In the genomic region with DNA sequence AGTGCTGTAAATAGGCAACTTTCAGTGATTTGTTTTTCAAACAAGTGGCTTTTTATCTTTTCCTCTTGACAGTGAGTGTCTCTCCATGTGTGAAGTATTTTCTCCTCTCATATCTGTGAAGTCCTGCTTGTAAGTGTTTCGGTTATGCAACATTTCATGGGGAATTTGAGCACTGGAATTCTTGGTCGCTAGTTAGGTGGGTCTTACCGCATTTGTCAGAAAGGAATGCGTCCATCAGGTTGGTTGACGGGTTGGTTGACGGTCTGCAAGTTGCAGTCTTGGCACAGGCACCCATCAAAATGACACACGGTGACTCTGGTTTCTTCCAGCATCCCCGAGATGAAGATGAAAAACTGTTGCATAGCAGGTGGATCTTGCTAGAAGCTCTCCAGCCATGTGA, we compare ENCODE assay signal across 1 cellular context.
TF ChIP-seq lines count a peak whose summit lies in the region.

No MANE protein-coding gene starts in this region.

TF ChIP-seq in WTC11, 78 proteins besides CTCF, POLR2A, EP300 and RAD21 (continued from another document):
- TF ChIP-seq, protein P1, sequence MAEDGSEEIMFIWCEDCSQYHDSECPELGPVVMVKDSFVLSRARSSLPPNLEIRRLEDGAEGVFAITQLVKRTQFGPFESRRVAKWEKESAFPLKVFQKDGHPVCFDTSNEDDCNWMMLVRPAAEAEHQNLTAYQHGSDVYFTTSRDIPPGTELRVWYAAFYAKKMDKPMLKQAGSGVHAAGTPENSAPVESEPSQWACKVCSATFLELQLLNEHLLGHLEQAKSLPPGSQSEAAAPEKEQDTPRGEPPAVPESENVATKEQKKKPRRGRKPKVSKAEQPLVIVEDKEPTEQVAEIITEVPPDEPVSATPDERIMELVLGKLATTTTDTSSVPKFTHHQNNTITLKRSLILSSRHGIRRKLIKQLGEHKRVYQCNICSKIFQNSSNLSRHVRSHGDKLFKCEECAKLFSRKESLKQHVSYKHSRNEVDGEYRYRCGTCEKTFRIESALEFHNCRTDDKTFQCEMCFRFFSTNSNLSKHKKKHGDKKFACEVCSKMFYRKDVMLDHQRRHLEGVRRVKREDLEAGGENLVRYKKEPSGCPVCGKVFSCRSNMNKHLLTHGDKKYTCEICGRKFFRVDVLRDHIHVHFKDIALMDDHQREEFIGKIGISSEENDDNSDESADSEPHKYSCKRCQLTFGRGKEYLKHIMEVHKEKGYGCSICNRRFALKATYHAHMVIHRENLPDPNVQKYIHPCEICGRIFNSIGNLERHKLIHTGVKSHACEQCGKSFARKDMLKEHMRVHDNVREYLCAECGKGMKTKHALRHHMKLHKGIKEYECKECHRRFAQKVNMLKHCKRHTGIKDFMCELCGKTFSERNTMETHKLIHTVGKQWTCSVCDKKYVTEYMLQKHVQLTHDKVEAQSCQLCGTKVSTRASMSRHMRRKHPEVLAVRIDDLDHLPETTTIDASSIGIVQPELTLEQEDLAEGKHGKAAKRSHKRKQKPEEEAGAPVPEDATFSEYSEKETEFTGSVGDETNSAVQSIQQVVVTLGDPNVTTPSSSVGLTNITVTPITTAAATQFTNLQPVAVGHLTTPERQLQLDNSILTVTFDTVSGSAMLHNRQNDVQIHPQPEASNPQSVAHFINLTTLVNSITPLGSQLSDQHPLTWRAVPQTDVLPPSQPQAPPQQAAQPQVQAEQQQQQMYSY (CRISPR knock-in tag; IDR thresholded peaks at IDR 0.05) = no peak
